ENCODE assay signal across 10 cellular contexts in the genomic region with DNA sequence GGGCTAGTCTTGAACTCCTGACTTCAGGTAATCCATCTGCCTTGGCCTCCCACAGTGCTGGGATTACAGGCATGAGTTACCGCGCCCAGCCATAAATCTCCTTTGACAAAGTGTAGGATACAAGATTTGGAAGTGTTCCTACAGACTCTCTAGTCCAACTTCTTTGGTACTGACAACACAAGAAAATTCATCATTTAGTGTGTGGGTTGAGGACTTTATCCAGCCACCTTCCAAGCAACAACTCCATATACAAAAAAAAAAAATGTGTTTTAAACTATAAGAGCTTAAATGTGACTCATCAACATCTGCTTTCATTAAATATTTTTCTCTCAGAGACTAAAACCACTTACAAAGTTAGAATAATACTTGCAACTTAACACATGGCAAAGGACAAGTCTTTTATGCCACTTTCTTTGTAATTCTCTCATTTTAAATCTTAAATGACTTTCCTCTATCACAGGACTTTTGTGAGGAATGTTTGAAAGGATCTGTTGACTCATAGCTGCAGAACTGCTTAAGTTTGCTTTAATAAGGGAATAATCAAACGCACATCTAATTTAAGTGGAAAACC. TPM values are rescaled to one million over a fixed set of nuclear protein-coding genes. Genes with fewer than 3 reads are reported as not detected.
DNase-seq lines count a peak whose midpoint lies in the region; ATAC-seq, FAIRE-seq and TF ChIP-seq lines count a peak whose summit lies in the region.
"Had no signal": no experiment of that assay in that cellular context is flagged by ENCODE, and none has a peak within 500 bp of the region (broad histone marks: within the 10 kb centered on the region; RNA-seq: fewer than 3 reads in every experiment).

No MANE protein-coding gene starts in this region.

- in situ Hi-C loops in astrocyte of the spinal cord (cut with HindIII; ENCODE audit: low sequenced_read_pairs) = no loop called here

- 77 to 92% (median 89%) methylated on average over 3 of the region's 3 CpGs for WGBS in spleen, 5 donors

- ATAC-seq in GM21381 (IDR thresholded peaks at IDR 0.05; ENCODE audit: unreplicated experiment) = no peak
- no peak for ATAC-seq in naive thymus-derived CD4-positive, alpha-beta T cell
- ATAC-seq: sciatic nerve had no signal

- peaks cover 0 to 5% (median 0%) of the 10 kb centered on the region in 5 donors for H3K36me3 Mint-ChIP-seq in naive thymus-derived CD4-positive, alpha-beta T cell

- H3K27ac Mint-ChIP-seq in naive thymus-derived CD4-positive, alpha-beta T cell = no peak overlapping the region

- peak; percentile 86 for DNase-seq in astrocyte of the spinal cord (ENCODE audit: low read depth, low spot score)
- DNase-seq in spleen = no peak
- DNase-seq in H54 (ENCODE audit: insufficient read length, low spot score) = no peak
- no peak for DNase-seq in OCI-M1 (lab: John Stamatoyannopoulos, UW)
- DNase-seq in naive thymus-derived CD4-positive, alpha-beta T cell = no peak
- DNase-seq: NCI-H187 had no signal

- intact Hi-C loops in spleen (cut with DNase I; ENCODE audit: low total_unique reads) = no loop called here
- intact Hi-C loops in naive thymus-derived CD4-positive, alpha-beta T cell (cut with micrococcal nuclease) = no loop called here

- H3K27me3 Mint-ChIP-seq in naive thymus-derived CD4-positive, alpha-beta T cell = peaks cover 0 to 8% (median 5%) of the 10 kb centered on the region in 5 donors

- TF ChIP-seq CTCF in HEK293 (tag by site-specific recombination; IDR thresholded peaks at IDR 0.05) (no peak), astrocyte of the spinal cord (IDR thresholded peaks at IDR 0.05; ENCODE audit: low read depth, low read length) (no peak), spleen (IDR thresholded peaks at IDR 0.05 in 8 of 11, conservative IDR thresholded peaks at IDR 0.05 in 3 of 11) (no peak)

- H3K9me3 ChIP-seq in HEK293 (ENCODE audit: control insufficient read depth, insufficient read depth, low read depth, low read length) (no peaks in the 10 kb centered on the region), iPS-20b (ENCODE audit: insufficient read depth, low read depth, low read length) (no peaks in the 10 kb centered on the region), spleen (no peaks in the 10 kb centered on the region)
- H3K9me3 ChIP-seq in naive thymus-derived CD4-positive, alpha-beta T cell (ENCODE audit: control insufficient read depth in 2 of 3, low read length in 3 of 3) = no peaks in the 10 kb centered on the region

- no peak for TF ChIP-seq POLR2A in spleen (IDR thresholded peaks at IDR 0.05)
- no peak for TF ChIP-seq POLR2A in H54 (IDR thresholded peaks at IDR 0.05; ENCODE audit: low read depth, low read length)

- FAIRE-seq in H54 (lab: Jason Lieb, UNC) = no peak

- no peaks in the 10 kb centered on the region for H3K9me3 Mint-ChIP-seq in naive thymus-derived CD4-positive, alpha-beta T cell

- H3K36me3 ChIP-seq in HEK293 (ENCODE audit: control insufficient read depth in 2 of 2, insufficient read depth in 1 of 2, low read length in 2 of 2) (no peaks in the 10 kb centered on the region), iPS-20b (ENCODE audit: insufficient read depth, low read depth, low read length) (no peaks in the 10 kb centered on the region), spleen (no peaks in the 10 kb centered on the region)
- H3K36me3 ChIP-seq in naive thymus-derived CD4-positive, alpha-beta T cell (ENCODE audit: control insufficient read depth in 2 of 3, insufficient read depth in 3 of 3, low read length in 3 of 3) = no peaks in the 10 kb centered on the region

- CTCF ChIA-PET in HEK293 (lab: Yijun Ruan, JAX) = no interaction called here
- CTCF ChIA-PET in naive thymus-derived CD4-positive, alpha-beta T cell (lab: Charles Lee) = no interaction called here

- H3K9ac ChIP-seq in iPS-20b (ENCODE audit: low read depth, low read length) = peak overlapping the region; percentile 64; the same call in 1 of the 2 replicates

- H3K27ac ChIP-seq in HEK293 (ENCODE audit: extremely low read depth, low read depth, low read length) (no peak overlapping the region), iPS-20b (ENCODE audit: low read length) (peak overlapping the region; percentile 45), spleen (peak overlapping the region in 7 of 8 donors; percentile 35 to 74 (median 56))
- H3K27ac ChIP-seq in naive thymus-derived CD4-positive, alpha-beta T cell (ENCODE audit: low read depth, low read length) = no peak overlapping the region

- POLR2A ChIA-PET in HEK293 (lab: Yijun Ruan, JAX) = interaction anchor here (1.0 kb wide), 1 partner anchor 46 kb away, joined by 3 read pairs; a partner anchor contains a TSS
- POLR2A ChIA-PET in naive thymus-derived CD4-positive, alpha-beta T cell (lab: Charles Lee) = no interaction called here

- no peaks in the 10 kb centered on the region for H3K4me1 Mint-ChIP-seq in naive thymus-derived CD4-positive, alpha-beta T cell

- no peak overlapping the region for H3K4me3 Mint-ChIP-seq in naive thymus-derived CD4-positive, alpha-beta T cell

- H3K4me1 ChIP-seq in HEK293 (ENCODE audit: control insufficient read depth, insufficient read depth, low read length) (peaks cover 10% of the 10 kb centered on the region; the same call in 1 of the 2 replicates), iPS-20b (ENCODE audit: insufficient read depth, low read length) (peaks cover 34% of the 10 kb centered on the region), spleen (peaks cover 0 to 21% (median 6%) of the 10 kb centered on the region in 6 donors)
- no peaks in the 10 kb centered on the region for H3K4me1 ChIP-seq in naive thymus-derived CD4-positive, alpha-beta T cell (ENCODE audit: control insufficient read depth in 2 of 2, insufficient read depth in 2 of 2, low read length in 2 of 2)

- H3K27me3 ChIP-seq in iPS-20b (ENCODE audit: insufficient read depth, low read length) (no peaks in the 10 kb centered on the region), spleen (replicated peaks in 1 of 7) (no peaks in the 10 kb centered on the region)
- no peaks in the 10 kb centered on the region for H3K27me3 ChIP-seq in naive thymus-derived CD4-positive, alpha-beta T cell (ENCODE audit: control insufficient read depth in 2 of 2, insufficient read depth in 2 of 2, low read length in 2 of 2)

- no peak overlapping the region for H3K4me3 ChIP-seq in HEK293 (ENCODE audit: low read depth, low read length)
- H3K4me3 ChIP-seq in astrocyte of the spinal cord (ENCODE audit: low read depth, low read length) = no peak overlapping the region
- no peak overlapping the region for H3K4me3 ChIP-seq in iPS-20b (ENCODE audit: low read length)
- no peak overlapping the region for H3K4me3 ChIP-seq in spleen
- no peak overlapping the region for H3K4me3 ChIP-seq in naive thymus-derived CD4-positive, alpha-beta T cell (ENCODE audit: low read length)

TF ChIP-seq in HEK293, 187 proteins besides CTCF, POLR2A, EP300 and RAD21 (continues in another document):
- peak; percentile 80 for TF ChIP-seq SP7 (tag by site-specific recombination; IDR thresholded peaks at IDR 0.05)
- 0 out of 2 replicates have a peak, but pooled peaks have one; percentile 27 for TF ChIP-seq ZFHX2 (tag by site-specific recombination; conservative IDR thresholded peaks at IDR 0.05)
- TF ChIP-seq OVOL3 (tag by site-specific recombination; IDR thresholded peaks at IDR 0.05) = no peak
- TF ChIP-seq ZXDB (tag by site-specific recombination; IDR thresholded peaks at IDR 0.05) = 0 out of 2 replicates have a peak, but pooled peaks have one; percentile 21
- no peak for TF ChIP-seq ZBTB20 (tag by site-specific recombination; IDR thresholded peaks at IDR 0.05)
- no peak for TF ChIP-seq ZFP37 (tag by site-specific recombination; IDR thresholded peaks at IDR 0.05)
- peak; percentile 71 for TF ChIP-seq GLIS1 (tag by site-specific recombination; IDR thresholded peaks at IDR 0.05)
- TF ChIP-seq MEIS1 (CRISPR knock-in tag; IDR thresholded peaks at IDR 0.05; ENCODE audit: borderline replicate concordance) = peak; percentile 56; the same call in 1 of the 2 replicates
- no peak for TF ChIP-seq ZNF292 (tag by site-specific recombination; IDR thresholded peaks at IDR 0.05; ENCODE audit: borderline replicate concordance, low read depth)
- no peak for TF ChIP-seq ZNF654 (tag by site-specific recombination; IDR thresholded peaks at IDR 0.05; ENCODE audit: low read depth)
- TF ChIP-seq, protein P1, sequence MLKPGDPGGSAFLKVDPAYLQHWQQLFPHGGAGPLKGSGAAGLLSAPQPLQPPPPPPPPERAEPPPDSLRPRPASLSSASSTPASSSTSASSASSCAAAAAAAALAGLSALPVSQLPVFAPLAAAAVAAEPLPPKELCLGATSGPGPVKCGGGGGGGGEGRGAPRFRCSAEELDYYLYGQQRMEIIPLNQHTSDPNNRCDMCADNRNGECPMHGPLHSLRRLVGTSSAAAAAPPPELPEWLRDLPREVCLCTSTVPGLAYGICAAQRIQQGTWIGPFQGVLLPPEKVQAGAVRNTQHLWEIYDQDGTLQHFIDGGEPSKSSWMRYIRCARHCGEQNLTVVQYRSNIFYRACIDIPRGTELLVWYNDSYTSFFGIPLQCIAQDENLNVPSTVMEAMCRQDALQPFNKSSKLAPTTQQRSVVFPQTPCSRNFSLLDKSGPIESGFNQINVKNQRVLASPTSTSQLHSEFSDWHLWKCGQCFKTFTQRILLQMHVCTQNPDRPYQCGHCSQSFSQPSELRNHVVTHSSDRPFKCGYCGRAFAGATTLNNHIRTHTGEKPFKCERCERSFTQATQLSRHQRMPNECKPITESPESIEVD (tag by site-specific recombination; IDR thresholded peaks at IDR 0.05) = peak; percentile 39; the same call in 1 of the 2 replicates

RNA-seq across cellular contexts. Expression of a gene that starts 46.2 kb away (rescaled TPM):
- 10 to 100 TPM; 51.1 to 85.4 (median 65.5) TPM for total RNA-seq in spleen
- 10 to 100 TPM in 1 of 3 donors, 1 to 10 TPM in 2; 5.6 to 10.3 (median 9.5) TPM for polyA plus RNA-seq in spleen
- total RNA-seq in naive thymus-derived CD4-positive, alpha-beta T cell = 1 to 10 TPM; 5.0 to 9.7 (median 7.2) TPM
- under 1 TPM; 0.37 to 0.47 TPM for polyA plus RNA-seq in naive thymus-derived CD4-positive, alpha-beta T cell

RNA-seq across cellular contexts. Expression of a gene that starts 57.6 kb away (rescaled TPM):
- 10 to 100 TPM; 40.6 to 62.6 (median 53.1) TPM for total RNA-seq in spleen
- polyA plus RNA-seq in spleen = 10 to 100 TPM; 38.2 to 52.7 (median 47.6) TPM
- total RNA-seq in naive thymus-derived CD4-positive, alpha-beta T cell = 10 to 100 TPM; 53.4 to 87.4 (median 64.6) TPM
- polyA plus RNA-seq in naive thymus-derived CD4-positive, alpha-beta T cell = 10 to 100 TPM; 66.8 to 74.5 TPM

Comparison
In these comparisons a context has a peak if more than half of its experiments do, and no peak if none do; other contexts are left out.
1. H3K27ac ChIP-seq: peak in iPS-20b (single experiment) and spleen (7 of 8); none in HEK293 (single experiment) and naive thymus-derived CD4-positive, alpha-beta T cell (single experiment).
2. RNA of a gene that starts 46.2 kb away (total RNA-seq): 51.1 to 85.4 TPM in spleen; 5.0 to 9.7 TPM in naive thymus-derived CD4-positive, alpha-beta T cell; every median in the first group is over 4 times any median in the second.